Comparison of ENCODE assay signal across 8 cellular contexts in genomic region chr11:65915821-65916251, GRCh38. TPM values are rescaled to one million over a fixed set of nuclear protein-coding genes. Genes with fewer than 3 reads are reported as not detected.
DNase-seq lines count a peak whose midpoint lies in the region; ATAC-seq and TF ChIP-seq lines count a peak whose summit lies in the region.

No MANE protein-coding gene starts in this region.

- H3K27ac ChIP-seq in esophagus (ENCODE audit: low read depth in 2 of 2, low read length in 1 of 2) = peak overlapping the region; percentile 86 to 96
- H3K27ac ChIP-seq in neutrophil = peak overlapping the region; percentile 61

- 12 to 24% methylated on average over 12 to 13 of the region's 13 CpGs for WGBS in esophagus, 2 donors

- no peak overlapping the region for H3K27ac Mint-ChIP-seq in activated T-helper 1 cell treated with anti-CD3 and anti-CD28 coated beads, Interleukin-12 subunit alpha, Interleukin-12 subunit beta, Interleukin-2, Interleukin-4 antibody, amounts not matched to agents 30 ng/mL and 10 ng/mL and 1 ng/mL, durations not matched to agents 14 hours and 24 hours and 36 hours

- no peaks in the 10 kb centered on the region for H3K9me3 Mint-ChIP-seq in activated T-helper 1 cell treated with anti-CD3 and anti-CD28 coated beads, Interleukin-12 subunit alpha, Interleukin-12 subunit beta, Interleukin-2, Interleukin-4 antibody, amounts not matched to agents 30 ng/mL and 10 ng/mL and 1 ng/mL, durations not matched to agents 14 hours and 24 hours and 36 hours

- no peak overlapping the region; the same call in 1 of the 2 replicates for H3K4me3 ChIP-seq in BE2C (ENCODE audit: low read depth, low read length)
- H3K4me3 ChIP-seq in esophagus (ENCODE audit: low read depth in 1 of 2, low read length in 2 of 2) = peak overlapping the region in 1 of 2 donors; percentile 12
- peak overlapping the region in 1 of 2 experiments; percentile 10 for H3K4me3 ChIP-seq in neutrophil (ENCODE audit: low read depth in 1 of 2, low read length in 1 of 2)

- H3K36me3 ChIP-seq in BE2C (no peaks in the 10 kb centered on the region), esophagus (ENCODE audit: control insufficient read depth in 2 of 2, insufficient read depth in 2 of 2, low read length in 1 of 2) (peaks cover 0 to 3% of the 10 kb centered on the region in 2 donors), neutrophil (peaks cover 12% of the 10 kb centered on the region)

- TF ChIP-seq CTCF in BE2C (IDR thresholded peaks at IDR 0.05; ENCODE audit: low read depth, low read length) (no peak), neutrophil (IDR thresholded peaks at IDR 0.05) (no peak)

- no peaks in the 10 kb centered on the region for H3K27me3 Mint-ChIP-seq in activated T-helper 1 cell treated with anti-CD3 and anti-CD28 coated beads, Interleukin-12 subunit alpha, Interleukin-12 subunit beta, Interleukin-2, Interleukin-4 antibody, amounts not matched to agents 30 ng/mL and 10 ng/mL and 1 ng/mL, durations not matched to agents 14 hours and 24 hours and 36 hours (ENCODE audit: insufficient read depth)

- H3K27me3 ChIP-seq in BE2C = no peaks in the 10 kb centered on the region
- H3K27me3 ChIP-seq in esophagus (ENCODE audit: control insufficient read depth in 1 of 2, insufficient read depth in 2 of 2, low read length in 2 of 2) = no peaks in the 10 kb centered on the region
- no peaks in the 10 kb centered on the region for H3K27me3 ChIP-seq in neutrophil

- peaks cover 15% of the 10 kb centered on the region for H3K36me3 Mint-ChIP-seq in activated T-helper 1 cell treated with anti-CD3 and anti-CD28 coated beads, Interleukin-12 subunit alpha, Interleukin-12 subunit beta, Interleukin-2, Interleukin-4 antibody, amounts not matched to agents 30 ng/mL and 10 ng/mL and 1 ng/mL, durations not matched to agents 14 hours and 24 hours and 36 hours (ENCODE audit: low read depth)

- no peak overlapping the region for H3K4me3 Mint-ChIP-seq in activated T-helper 1 cell treated with anti-CD3 and anti-CD28 coated beads, Interleukin-12 subunit alpha, Interleukin-12 subunit beta, Interleukin-2, Interleukin-4 antibody, amounts not matched to agents 30 ng/mL and 10 ng/mL and 1 ng/mL, durations not matched to agents 14 hours and 24 hours and 36 hours

- peaks cover 17% of the 10 kb centered on the region for H3K4me1 Mint-ChIP-seq in activated T-helper 1 cell treated with anti-CD3 and anti-CD28 coated beads, Interleukin-12 subunit alpha, Interleukin-12 subunit beta, Interleukin-2, Interleukin-4 antibody, amounts not matched to agents 30 ng/mL and 10 ng/mL and 1 ng/mL, durations not matched to agents 14 hours and 24 hours and 36 hours (ENCODE audit: low read depth)

- DNase-seq in BE2C (peak; percentile 81), NCI-H460 (ENCODE audit: extremely low read depth, low read depth) (peak; percentile 87), NCI-H2029 (lab: John Stamatoyannopoulos, UW) (no peak), HuH-7.5 (ENCODE audit: low spot score) (no peak)
- DNase-seq in activated T-helper 1 cell treated with anti-CD3 and anti-CD28 coated beads, Interleukin-12 subunit alpha, Interleukin-12 subunit beta, Interleukin-2, Interleukin-4 antibody, amounts not matched to agents 30 ng/mL and 10 ng/mL and 1 ng/mL, durations not matched to agents 14 hours and 24 hours and 36 hours (ENCODE audit: low spot score) = no peak

- H3K9me3 ChIP-seq in BE2C (no peaks in the 10 kb centered on the region), esophagus (ENCODE audit: control insufficient read depth in 2 of 2, insufficient read depth in 1 of 2, low read depth in 1 of 2, low read length in 1 of 2) (no peaks in the 10 kb centered on the region), neutrophil (no peaks in the 10 kb centered on the region)

- ATAC-seq in GM21717 (IDR thresholded peaks at IDR 0.05; ENCODE audit: unreplicated experiment) = no peak

- intact Hi-C loops in activated T-helper 1 cell treated with anti-CD3 and anti-CD28 coated beads, Interleukin-12 subunit alpha, Interleukin-12 subunit beta, Interleukin-2, Interleukin-4 antibody, amounts not matched to agents 30 ng/mL and 10 ng/mL and 1 ng/mL, durations not matched to agents 14 hours and 24 hours and 36 hours (cut with micrococcal nuclease) = no loop called here

- H3K4me1 ChIP-seq in BE2C (peaks cover 14% of the 10 kb centered on the region), esophagus (ENCODE audit: control insufficient read depth in 2 of 2, insufficient read depth in 2 of 2, low read length in 1 of 2) (peaks cover 33 to 46% of the 10 kb centered on the region in 2 donors), neutrophil (ENCODE audit: control insufficient read depth in 1 of 2, insufficient read depth in 1 of 2, low read depth in 1 of 2, low read length in 1 of 2) (peaks cover 46 to 54% of the 10 kb centered on the region in 2 experiments)

RNA-seq across cellular contexts. Expression of gene C11orf68, which starts 3.0 kb away (rescaled TPM):
- polyA plus RNA-seq in BE2C (2012; ENCODE audit: insufficient read depth, insufficient read length, low read depth) = 197 TPM
- total RNA-seq in NCI-H460 (2014; rRNA removed; shearing (Covaris generic)) = 7.4 and 9.6 TPM in 2 replicates
- 15.1 and 15.3 TPM in 2 replicates for polyA plus RNA-seq in NCI-H460 (2014; cell fraction: nucleus; rRNA removed)
- polyA plus RNA-seq in esophagus = 10 to 100 TPM; 21.8 to 27.6 TPM
- 18.5 and 21.4 TPM in 2 replicates for total RNA-seq in activated T-helper 1 cell treated with anti-CD3 and anti-CD28 coated beads, Interleukin-12 subunit alpha, Interleukin-12 subunit beta, Interleukin-2, Interleukin-4 antibody, amounts not matched to agents 30 ng/mL and 10 ng/mL and 1 ng/mL, durations not matched to agents 14 hours and 24 hours and 36 hours

RNA-seq across cellular contexts. Expression of gene DRAP1, which starts 3.4 kb away (rescaled TPM):
- 296 TPM for polyA plus RNA-seq in BE2C (2012; ENCODE audit: insufficient read depth, insufficient read length, low read depth)
- total RNA-seq in NCI-H460 (2014; rRNA removed; shearing (Covaris generic)) = 57.2 and 62.4 TPM in 2 replicates
- polyA plus RNA-seq in NCI-H460 (2014; cell fraction: nucleus; rRNA removed) = 63.0 and 102 TPM in 2 replicates
- 100 to 1,000 TPM in 1 of 2 donors, 10 to 100 TPM in 1; 89.6 to 103 TPM for polyA plus RNA-seq in esophagus
- 119 and 129 TPM in 2 replicates for total RNA-seq in activated T-helper 1 cell treated with anti-CD3 and anti-CD28 coated beads, Interleukin-12 subunit alpha, Interleukin-12 subunit beta, Interleukin-2, Interleukin-4 antibody, amounts not matched to agents 30 ng/mL and 10 ng/mL and 1 ng/mL, durations not matched to agents 14 hours and 24 hours and 36 hours

RNA-seq across cellular contexts. Expression of gene FOSL1, which starts 15.6 kb away (rescaled TPM):
- not detected for polyA plus RNA-seq in BE2C (2012; ENCODE audit: insufficient read depth, insufficient read length, low read depth)
- total RNA-seq in NCI-H460 (2014; rRNA removed; shearing (Covaris generic)) = 56.1 and 58.4 TPM in 2 replicates
- 11.9 and 12.4 TPM in 2 replicates for polyA plus RNA-seq in NCI-H460 (2014; cell fraction: nucleus; rRNA removed)
- polyA plus RNA-seq in esophagus = 10 to 100 TPM; 26.7 to 39.6 TPM
- 31.7 and 33.5 TPM in 2 replicates for total RNA-seq in activated T-helper 1 cell treated with anti-CD3 and anti-CD28 coated beads, Interleukin-12 subunit alpha, Interleukin-12 subunit beta, Interleukin-2, Interleukin-4 antibody, amounts not matched to agents 30 ng/mL and 10 ng/mL and 1 ng/mL, durations not matched to agents 14 hours and 24 hours and 36 hours

RNA-seq across cellular contexts. Expression of gene CCDC85B, which starts 25.4 kb away (rescaled TPM):
- polyA plus RNA-seq in BE2C (2012; ENCODE audit: insufficient read depth, insufficient read length, low read depth) = 205 TPM
- 27.3 and 27.5 TPM in 2 replicates for total RNA-seq in NCI-H460 (2014; rRNA removed; shearing (Covaris generic))
- 86.9 and 119 TPM in 2 replicates for polyA plus RNA-seq in NCI-H460 (2014; cell fraction: nucleus; rRNA removed)
- 10 to 100 TPM; 13.5 to 22.7 TPM for polyA plus RNA-seq in esophagus
- total RNA-seq in activated T-helper 1 cell treated with anti-CD3 and anti-CD28 coated beads, Interleukin-12 subunit alpha, Interleukin-12 subunit beta, Interleukin-2, Interleukin-4 antibody, amounts not matched to agents 30 ng/mL and 10 ng/mL and 1 ng/mL, durations not matched to agents 14 hours and 24 hours and 36 hours = 66.7 and 70.8 TPM in 2 replicates

RNA-seq across cellular contexts. Expression of gene FIBP, which starts 27.6 kb away (rescaled TPM):
- 385 TPM for polyA plus RNA-seq in BE2C (2012; ENCODE audit: insufficient read depth, insufficient read length, low read depth)
- 89.6 and 109 TPM in 2 replicates for total RNA-seq in NCI-H460 (2014; rRNA removed; shearing (Covaris generic))
- 101 and 148 TPM in 2 replicates for polyA plus RNA-seq in NCI-H460 (2014; cell fraction: nucleus; rRNA removed)
- 10 to 100 TPM; 20.7 to 38.1 TPM for polyA plus RNA-seq in esophagus
- total RNA-seq in activated T-helper 1 cell treated with anti-CD3 and anti-CD28 coated beads, Interleukin-12 subunit alpha, Interleukin-12 subunit beta, Interleukin-2, Interleukin-4 antibody, amounts not matched to agents 30 ng/mL and 10 ng/mL and 1 ng/mL, durations not matched to agents 14 hours and 24 hours and 36 hours = 86.8 and 93.2 TPM in 2 replicates

Comparison
In these comparisons a context has a peak if more than half of its experiments do, and no peak if none do; other contexts are left out.
1. DNase-seq: peak in BE2C (single experiment) and NCI-H460 (single experiment); none in activated T-helper 1 cell treated with anti-CD3 and anti-CD28 coated beads, Interleukin-12 subunit alpha, Interleukin-12 subunit beta, Interleukin-2, Interleukin-4 antibody, amounts not matched to agents 30 ng/mL and 10 ng/mL and 1 ng/mL, durations not matched to agents 14 hours and 24 hours and 36 hours (single experiment), NCI-H2029 (single experiment) and HuH-7.5 (single experiment).